8 cellular contexts compared by ENCODE assay signal in genomic region chr3:134374791-134375541, GRCh38. TPM values are rescaled to one million over a fixed set of nuclear protein-coding genes. Genes with fewer than 3 reads are reported as not detected.
DNase-seq lines count a peak whose midpoint lies in the region; ATAC-seq and TF ChIP-seq lines count a peak whose summit lies in the region.

No MANE protein-coding gene starts in this region.

- H3K4me3 ChIP-seq in AG04449 (ENCODE audit: low read depth, low read length) (peak overlapping the region; percentile 64), HCT116 (replicated peaks in 1 of 2; ENCODE audit: low read depth in 1 of 2, low read length in 2 of 2) (peak overlapping the region; percentile 57 to 92), ovary (peak overlapping the region; percentile 62)

- H3K9me3 ChIP-seq in HCT116 (ENCODE audit: control insufficient read depth in 1 of 2, insufficient read depth in 1 of 2, low read depth in 1 of 2, low read length in 2 of 2) (no peaks in the 10 kb centered on the region), ovary (no peaks in the 10 kb centered on the region)

- peak overlapping the region; percentile 99 for H3K4me2 ChIP-seq in HCT116 (ENCODE audit: low read length)

- POLR2A ChIA-PET in AG04449 (lab: Yijun Ruan, JAX) (interaction anchor here (0.5 to 13.6 kb wide), 22 partner anchors 9 to 113 kb away, joined by 3 to 172 read pairs (median 8); partner anchors contain the start of genes ANAPC13 and CEP63), HCT116 (lab: Charles Lee) (interaction anchor here (0.7 to 3.3 kb wide), 4 partner anchors 10 to 102 kb away, joined by 3 to 30 read pairs (median 6); no protein-coding TSS in a partner anchor), T-cell (lab: Charles Lee) (interaction anchor here in 1 of 2 donors (0.6 kb wide), 1 partner anchor 19 kb away, joined by 3 read pairs; no protein-coding TSS in a partner anchor)

- H3K27me3 ChIP-seq in HCT116 (ENCODE audit: insufficient read depth, low read length), result no peaks in the 10 kb centered on the region
- H3K27me3 ChIP-seq in foreskin keratinocyte, result no peaks in the 10 kb centered on the region
- H3K27me3 ChIP-seq in ovary, result no peaks in the 10 kb centered on the region

- TF ChIP-seq RAD21 in HCT116 (IDR thresholded peaks at IDR 0.05; ENCODE audit: low read depth), result no peak

- TF ChIP-seq CTCF in AG04449 (IDR thresholded peaks at IDR 0.05; ENCODE audit: insufficient read depth, low read length, missing control alignments) (no peak), HCT116 (IDR thresholded peaks at IDR 0.05 in 2 of 3, conservative IDR thresholded peaks at IDR 0.05 in 1 of 3; ENCODE audit: borderline replicate concordance in 1 of 3, insufficient read depth in 1 of 3, low read depth in 2 of 3, low read length in 2 of 3) (no peak), foreskin keratinocyte (conservative IDR thresholded peaks at IDR 0.05) (no peak), ovary (IDR thresholded peaks at IDR 0.05) (no peak)

- TF ChIP-seq EP300 in ovary (IDR thresholded peaks at IDR 0.05), result no peak

- peak overlapping the region in 1 of 2 donors; percentile 27 for H3K27ac Mint-ChIP-seq in T-cell

- peaks cover 10 to 14% (median 13%) of the 10 kb centered on the region in 3 donors for H3K4me1 Mint-ChIP-seq in T-cell

- peaks cover 22 to 46% of the 10 kb centered on the region in 2 donors for H3K27me3 Mint-ChIP-seq in T-cell

- intact Hi-C loops in HCT116 (cut with micrococcal nuclease), result loop anchor here (5.0 to 10.0 kb wide), 2 partner anchors 97 to 160 kb away; no protein-coding TSS in a partner anchor
- intact Hi-C loops in ovary (cut with DNase I), result loop anchor here (1.0 to 10.0 kb wide), 8 partner anchors 29 to 163 kb away; no protein-coding TSS in a partner anchor

- H3K9ac ChIP-seq in HCT116 (ENCODE audit: low read length), result peak overlapping the region; percentile 98

- CTCF ChIA-PET in AG04449 (lab: Yijun Ruan, JAX), result interaction anchor here (0.9 to 6.8 kb wide), 10 partner anchors 8 to 101 kb away, joined by 3 to 52 read pairs (median 4); no protein-coding TSS in a partner anchor
- CTCF ChIA-PET in HCT116 (lab: Charles Lee), result interaction anchor here (0.8 to 2.8 kb wide), 6 partner anchors 10 to 98 kb away, joined by 3 to 14 read pairs (median 5); no protein-coding TSS in a partner anchor
- CTCF ChIA-PET in T-cell (lab: Charles Lee), result no interaction called here

- H2AFZ ChIP-seq in HCT116 (ENCODE audit: low read depth, low read length, poor library complexity, severe bottlenecking), result peak overlapping the region; percentile 73

- BruUV-seq in HCT116 (replicated peaks; lab: Mats Ljungman, UMichigan), result no TSS peak

- 11% methylated on average over 30 of the region's 30 CpGs for WGBS in ovary, 3 donors

- peaks cover 9% of the 10 kb centered on the region; the same call in 1 of the 2 replicates for H4K20me1 ChIP-seq in HCT116 (ENCODE audit: insufficient read depth)

- H3K36me3 ChIP-seq in HCT116 (ENCODE audit: control insufficient read depth in 1 of 2, insufficient read depth in 2 of 2, low read length in 2 of 2), result peaks cover 8 to 20% of the 10 kb centered on the region in 2 experiments; a peak in 3 of 4 replicates
- no peaks in the 10 kb centered on the region for H3K36me3 ChIP-seq in ovary

- H3K36me3 Mint-ChIP-seq in T-cell, result no peaks in the 10 kb centered on the region

- peak overlapping the region; percentile 74 to 80 (median 79) for H3K4me3 Mint-ChIP-seq in T-cell

- H3K4me1 ChIP-seq in HCT116 (ENCODE audit: control insufficient read depth in 1 of 2, insufficient read depth in 2 of 2, low read length in 2 of 2) (peaks cover 40 to 71% of the 10 kb centered on the region in 2 experiments), foreskin keratinocyte (peaks cover 23% of the 10 kb centered on the region), ovary (ENCODE audit: insufficient read depth) (peaks cover 17% of the 10 kb centered on the region)

- no peak for TF ChIP-seq POLR2A in HCT116 (IDR thresholded peaks at IDR 0.05; ENCODE audit: borderline replicate concordance, extremely low read depth, insufficient read depth, insufficient read length)
- no peak for TF ChIP-seq POLR2A in ovary (IDR thresholded peaks at IDR 0.05)

- H3K9me2 ChIP-seq in HCT116 (ENCODE audit: insufficient read depth), result no peaks in the 10 kb centered on the region

- peaks cover 42% of the 10 kb centered on the region for H3K79me2 ChIP-seq in HCT116 (ENCODE audit: insufficient read depth, low read length)

- H3K27ac ChIP-seq in HCT116 (ENCODE audit: low read depth, low read length), result peak overlapping the region; percentile 98
- H3K27ac ChIP-seq in foreskin keratinocyte, result peak overlapping the region; percentile 83
- H3K27ac ChIP-seq in ovary, result peak overlapping the region; percentile 86 to 95

- RAD21 ChIA-PET in HCT116 (lab: Charles Lee; ENCODE audit: low non-redundant PET in 1 of 2, low total read pairs in 2 of 2, uncharacterized antibody in 2 of 2, unreplicated experiment in 2 of 2), result interaction anchor here (1.0 to 1.6 kb wide), 3 partner anchors 11 to 62 kb away, joined by 3 to 7 read pairs (median 4); no protein-coding TSS in a partner anchor

- ATAC-seq in HCT116 (peak; percentile 51), T-cell (replicated peaks in 1 of 4) (peak in 2 of 4 experiments; percentile 14 to 22), foreskin keratinocyte (peak; percentile 23), HG02623 (IDR thresholded peaks at IDR 0.05; ENCODE audit: unreplicated experiment) (no peak)

- no peaks in the 10 kb centered on the region for H3K9me3 Mint-ChIP-seq in T-cell

- no peak for DNase-seq in AG04449 (ENCODE audit: low read depth, low spot score)
- DNase-seq in HCT116 (ENCODE audit: low read depth, low spot score), result no peak
- DNase-seq in T-cell, result no peak
- DNase-seq in foreskin keratinocyte, result peak; percentile 46 to 69
- DNase-seq in ovary, result peak; percentile 64 to 71 (median 66)
- DNase-seq in cerebellar nuclear complex (lab: John Stamatoyannopoulos, UW), result no peak
- no peak for DNase-seq in activated CD8-positive, alpha-beta memory T cell treated with anti-CD3 and anti-CD28 coated beads for 24 hours

TF ChIP-seq in HCT116, 20 proteins besides CTCF, POLR2A, EP300 and RAD21:
- TF ChIP-seq SP1 (IDR thresholded peaks at IDR 0.05; ENCODE audit: low read depth), result no peak
- TF ChIP-seq TCF7L2 (IDR thresholded peaks at IDR 0.05; ENCODE audit: borderline replicate concordance, extremely low read depth, insufficient read depth, insufficient read length), result peak; percentile 89

RNA-seq across cellular contexts. Expression of gene AMOTL2, which starts 0.7 kb away (rescaled TPM):
- total RNA-seq in HCT116 (2021; ENCODE audit: unreplicated experiment) (54.0 TPM), T-cell (under 1 TPM in 3 of 5 donors, not detected in 2; 0.20 to 0.96 (median 0.76) TPM), foreskin keratinocyte (79.5 and 86.7 TPM in 2 replicates), ovary (10 to 100 TPM; 20.5 to 60.4 (median 44.8) TPM)
- 17.8 and 19.7 TPM in 2 replicates for polyA plus RNA-seq in HCT116 (2012)
- polyA plus RNA-seq in foreskin keratinocyte (22.1 and 29.6 TPM in 2 replicates), ovary (10 to 100 TPM; 28.7 to 32.9 TPM)

Comparison
In these comparisons a context has a peak if more than half of its experiments do, and no peak if none do; other contexts are left out.
1. DNase-seq: peak in foreskin keratinocyte (2 of 2) and ovary (5 of 5); none in AG04449 (single experiment), HCT116 (single experiment), T-cell (0 of 34), cerebellar nuclear complex (0 of 2) and activated CD8-positive, alpha-beta memory T cell treated with anti-CD3 and anti-CD28 coated beads for 24 hours (single experiment).
2. RNA of gene AMOTL2, which starts 0.7 kb away (total RNA-seq): 79.5 to 86.7 TPM in foreskin keratinocyte, 54.0 TPM in HCT116 (single experiment) and 20.5 to 60.4 TPM in ovary; 0.20 to 0.96 TPM in T-cell; every median in the first group is over 10 times any median in the second.
3. CTCF ChIA-PET loops: an anchor here in AG04449 (0.9 to 6.8 kb wide) and HCT116 (0.8 to 2.8 kb wide); none called in T-cell.
4. Peak in every context shown above with its lines, with median percentiles within 50 percentile points of each other: H3K4me3 ChIP-seq and H3K27ac ChIP-seq.